ENCODE assay signal across 1 cellular context in the genomic region with DNA sequence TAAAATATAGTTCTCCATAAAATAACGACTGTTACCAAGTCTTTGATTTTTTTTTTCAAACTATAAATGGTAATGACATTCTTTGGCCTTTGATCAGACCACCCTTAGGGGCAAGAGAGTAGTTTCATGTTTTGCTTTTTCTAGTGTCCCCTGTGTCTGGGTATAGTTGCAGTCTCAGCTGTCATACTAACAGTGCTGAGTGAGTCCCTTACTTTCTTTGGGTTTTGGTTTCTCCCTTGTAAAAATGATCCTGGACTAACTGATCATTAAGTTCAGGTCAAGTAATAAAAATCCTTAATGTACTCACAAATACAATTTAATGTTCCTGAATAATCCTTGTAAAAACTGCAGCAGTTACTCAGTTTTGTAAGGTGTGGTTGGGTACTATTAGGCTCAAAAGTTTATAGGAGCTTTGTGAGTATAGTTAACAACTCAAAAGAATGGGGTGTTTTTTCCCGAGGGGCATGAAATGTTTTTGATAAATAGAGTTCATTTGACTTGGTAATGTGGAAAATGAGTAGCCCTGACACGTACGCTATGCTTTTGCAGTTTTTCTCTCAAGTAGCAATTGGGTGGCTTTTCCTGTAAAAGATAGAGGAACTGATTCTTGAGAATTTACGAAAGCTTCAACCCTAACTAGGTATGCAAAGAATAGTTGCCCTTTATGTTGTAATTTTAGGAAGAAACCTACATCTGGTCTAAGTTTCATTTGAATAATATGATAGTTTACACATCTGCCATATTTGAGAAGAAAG.
TF ChIP-seq lines count a peak whose summit lies in the region.

No MANE protein-coding gene starts in this region.

TF ChIP-seq in K562, 482 proteins besides CTCF, POLR2A, EP300 and RAD21 (continued from another document):
- TF ChIP-seq, protein P1, sequence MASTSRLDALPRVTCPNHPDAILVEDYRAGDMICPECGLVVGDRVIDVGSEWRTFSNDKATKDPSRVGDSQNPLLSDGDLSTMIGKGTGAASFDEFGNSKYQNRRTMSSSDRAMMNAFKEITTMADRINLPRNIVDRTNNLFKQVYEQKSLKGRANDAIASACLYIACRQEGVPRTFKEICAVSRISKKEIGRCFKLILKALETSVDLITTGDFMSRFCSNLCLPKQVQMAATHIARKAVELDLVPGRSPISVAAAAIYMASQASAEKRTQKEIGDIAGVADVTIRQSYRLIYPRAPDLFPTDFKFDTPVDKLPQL (IDR thresholded peaks at IDR 0.05; ENCODE audit: extremely low read depth, insufficient read length), result no peak
- TF ChIP-seq SRSF1 (IDR thresholded peaks at IDR 0.05; ENCODE audit: low read depth, low read length), result no peak
- no peak for TF ChIP-seq ZNF133 (CRISPR knock-in tag; IDR thresholded peaks at IDR 0.05)
- TF ChIP-seq, protein P2, sequence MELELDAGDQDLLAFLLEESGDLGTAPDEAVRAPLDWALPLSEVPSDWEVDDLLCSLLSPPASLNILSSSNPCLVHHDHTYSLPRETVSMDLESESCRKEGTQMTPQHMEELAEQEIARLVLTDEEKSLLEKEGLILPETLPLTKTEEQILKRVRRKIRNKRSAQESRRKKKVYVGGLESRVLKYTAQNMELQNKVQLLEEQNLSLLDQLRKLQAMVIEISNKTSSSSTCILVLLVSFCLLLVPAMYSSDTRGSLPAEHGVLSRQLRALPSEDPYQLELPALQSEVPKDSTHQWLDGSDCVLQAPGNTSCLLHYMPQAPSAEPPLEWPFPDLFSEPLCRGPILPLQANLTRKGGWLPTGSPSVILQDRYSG (tag; conservative IDR thresholded peaks at IDR 0.05; ENCODE audit: low read depth), result no peak
- TF ChIP-seq ELF4 (CRISPR knock-in tag; IDR thresholded peaks at IDR 0.05), result no peak
- no peak for TF ChIP-seq ETV5 (CRISPR knock-in tag; IDR thresholded peaks at IDR 0.05; ENCODE audit: low read depth)
- TF ChIP-seq ZKSCAN8 (CRISPR knock-in tag; IDR thresholded peaks at IDR 0.05), result no peak
- TF ChIP-seq SIN3A (IDR thresholded peaks at IDR 0.05; ENCODE audit: borderline replicate concordance in 2 of 2, control insufficient read depth in 1 of 2, low read depth in 2 of 2, low read length in 2 of 2), result no peak
- TF ChIP-seq BDP1 (IDR thresholded peaks at IDR 0.05; ENCODE audit: insufficient read depth, insufficient read length), result no peak
